8 cellular contexts compared by ENCODE assay signal in the genomic region with DNA sequence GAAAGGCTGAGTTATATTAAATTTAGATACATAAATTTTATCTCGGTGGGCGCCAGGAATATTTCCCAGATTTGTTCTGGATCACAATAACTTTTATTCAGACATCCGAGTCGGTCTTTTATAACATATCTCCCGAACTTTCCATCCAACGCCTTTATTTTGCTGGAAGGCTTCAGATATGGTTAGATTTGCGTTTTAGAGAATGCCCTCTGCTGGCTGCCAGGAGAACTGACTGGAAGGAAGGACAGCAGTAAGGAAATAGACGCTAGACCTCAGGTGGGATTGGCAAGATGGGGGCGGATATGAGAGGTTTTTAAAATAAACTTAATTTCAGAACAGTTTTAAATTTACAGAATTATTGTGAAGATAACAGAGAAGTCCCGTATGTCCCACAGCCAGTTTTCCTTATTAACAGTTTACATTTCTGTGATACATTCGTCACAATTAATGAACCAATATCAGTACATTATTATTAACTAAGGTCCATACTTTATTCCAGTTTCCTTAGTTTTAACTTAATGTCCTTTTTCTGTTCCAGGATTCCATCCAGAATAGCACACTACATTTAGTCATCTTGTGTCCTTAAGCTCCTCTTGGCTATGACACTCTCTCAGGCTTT. TPM values are rescaled to one million over a fixed set of nuclear protein-coding genes. Genes with fewer than 3 reads are reported as not detected.
DNase-seq lines count a peak whose midpoint lies in the region; ATAC-seq and TF ChIP-seq lines count a peak whose summit lies in the region.

No MANE protein-coding gene starts in this region.

- 9 to 22% methylated on average over 11 of the region's 11 CpGs for WGBS in esophagus squamous epithelium, 2 donors

- H3K27ac Mint-ChIP-seq in activated CD4-positive, alpha-beta memory T cell treated with anti-CD3 and anti-CD28 coated beads, Interleukin-2, amount 10 ng/mL, durations not matched to agents 7 days and 5 days, result no peak overlapping the region
- peak overlapping the region; percentile 98 to 100 (median 99) for H3K27ac Mint-ChIP-seq in naive thymus-derived CD8-positive, alpha-beta T cell

- peak; percentile 74 for TF ChIP-seq CTCF in AG04450 (IDR thresholded peaks at IDR 0.05; ENCODE audit: low read depth, low read length)
- TF ChIP-seq CTCF in GM12873 (IDR thresholded peaks at IDR 0.05; ENCODE audit: insufficient read depth, low read depth, low read length, missing control alignments), result peak; percentile 76
- peak; percentile 73 to 81 (median 78) for TF ChIP-seq CTCF in esophagus squamous epithelium (IDR thresholded peaks at IDR 0.05)

- H3K27ac ChIP-seq in AG04450 (ENCODE audit: low read depth, low read length), result peak overlapping the region; percentile 61
- peak overlapping the region; percentile 82 to 93 (median 87) for H3K27ac ChIP-seq in esophagus squamous epithelium

- H3K36me3 ChIP-seq in esophagus squamous epithelium, result peaks cover 0 to 21% (median 0%) of the 10 kb centered on the region in 3 donors

- POLR2A ChIA-PET in AG04450 (lab: Yijun Ruan, JAX), result no interaction called here
- POLR2A ChIA-PET in activated CD4-positive, alpha-beta memory T cell treated with anti-CD3 and anti-CD28 coated beads, Interleukin-2, amount 10 ng/mL, durations not matched to agents 7 days and 5 days (lab: Charles Lee), result no interaction called here
- POLR2A ChIA-PET in naive thymus-derived CD8-positive, alpha-beta T cell (lab: Charles Lee), result interaction anchor here (1.3 to 2.0 kb wide), 5 partner anchors 8 to 20 kb away, joined by 3 to 13 read pairs (median 6); no protein-coding TSS in a partner anchor

- no peaks in the 10 kb centered on the region for H3K27me3 Mint-ChIP-seq in activated CD4-positive, alpha-beta memory T cell treated with anti-CD3 and anti-CD28 coated beads, Interleukin-2, amount 10 ng/mL, durations not matched to agents 7 days and 5 days
- H3K27me3 Mint-ChIP-seq in naive thymus-derived CD8-positive, alpha-beta T cell, result no peaks in the 10 kb centered on the region

- peak overlapping the region; percentile 78 for H3K4me3 Mint-ChIP-seq in activated CD4-positive, alpha-beta memory T cell treated with anti-CD3 and anti-CD28 coated beads, Interleukin-2, amount 10 ng/mL, durations not matched to agents 7 days and 5 days
- H3K4me3 Mint-ChIP-seq in naive thymus-derived CD8-positive, alpha-beta T cell, result peak overlapping the region; percentile 87 to 99 (median 93)

- CTCF ChIA-PET in AG04450 (lab: Charles Lee), result interaction anchor here (0.5 to 1.3 kb wide), 3 partner anchors 17 to 93 kb away, joined by 3 read pairs; no protein-coding TSS in a partner anchor
- CTCF ChIA-PET in activated CD4-positive, alpha-beta memory T cell treated with anti-CD3 and anti-CD28 coated beads, Interleukin-2, amount 10 ng/mL, durations not matched to agents 7 days and 5 days (lab: Charles Lee), result interaction anchor here (1.8 kb wide), 1 partner anchor 17 kb away, joined by 8 read pairs; no protein-coding TSS in a partner anchor

- DNase-seq in AG04450 (ENCODE audit: low read depth, low spot score) (no peak), NCI-H2107 (lab: John Stamatoyannopoulos, UW) (peak; percentile 7), esophagus squamous epithelium (lab: John Stamatoyannopoulos, UW) (no peak), cortex of kidney (lab: John Stamatoyannopoulos, UW) (no peak)
- peak; percentile 31 for DNase-seq in activated CD4-positive, alpha-beta memory T cell treated with anti-CD3 and anti-CD28 coated beads, Interleukin-2, amount 10 ng/mL, durations not matched to agents 7 days and 5 days
- DNase-seq in naive thymus-derived CD8-positive, alpha-beta T cell, result peak in 6 of 10 donors; percentile 37 to 72 (median 57)

- no peaks in the 10 kb centered on the region for H3K9me3 Mint-ChIP-seq in activated CD4-positive, alpha-beta memory T cell treated with anti-CD3 and anti-CD28 coated beads, Interleukin-2, amount 10 ng/mL, durations not matched to agents 7 days and 5 days
- H3K9me3 Mint-ChIP-seq in naive thymus-derived CD8-positive, alpha-beta T cell, result no peaks in the 10 kb centered on the region

- H3K4me3 ChIP-seq in AG04450 (ENCODE audit: low read depth, low read length) (peak overlapping the region; percentile 47), esophagus squamous epithelium (peak overlapping the region; percentile 31 to 56 (median 39))

- H3K9me3 ChIP-seq in AG04450 (ENCODE audit: control insufficient read depth, insufficient read depth, low read length) (no peaks in the 10 kb centered on the region), esophagus squamous epithelium (no peaks in the 10 kb centered on the region)

- no peak for TF ChIP-seq POLR2A in esophagus squamous epithelium (IDR thresholded peaks at IDR 0.05)

- no peak for ATAC-seq in naive thymus-derived CD8-positive, alpha-beta T cell
- no peak for ATAC-seq in HG03280 (IDR thresholded peaks at IDR 0.05; ENCODE audit: unreplicated experiment)

- H3K4me1 Mint-ChIP-seq in activated CD4-positive, alpha-beta memory T cell treated with anti-CD3 and anti-CD28 coated beads, Interleukin-2, amount 10 ng/mL, durations not matched to agents 7 days and 5 days, result peaks cover 41% of the 10 kb centered on the region
- H3K4me1 Mint-ChIP-seq in naive thymus-derived CD8-positive, alpha-beta T cell, result peaks cover 17 to 45% (median 41%) of the 10 kb centered on the region in 4 donors

- peaks cover 21% of the 10 kb centered on the region for H3K36me3 Mint-ChIP-seq in activated CD4-positive, alpha-beta memory T cell treated with anti-CD3 and anti-CD28 coated beads, Interleukin-2, amount 10 ng/mL, durations not matched to agents 7 days and 5 days (ENCODE audit: low read depth)
- peaks cover 0 to 32% (median 6%) of the 10 kb centered on the region in 3 donors for H3K36me3 Mint-ChIP-seq in naive thymus-derived CD8-positive, alpha-beta T cell

- H3K4me1 ChIP-seq in esophagus squamous epithelium, result peaks cover 0 to 53% (median 3%) of the 10 kb centered on the region in 3 donors

- H3K27me3 ChIP-seq in AG04450 (ENCODE audit: control insufficient read depth, insufficient read depth, low read length) (no peaks in the 10 kb centered on the region), esophagus squamous epithelium (no peaks in the 10 kb centered on the region)

- intact Hi-C loops in esophagus squamous epithelium (cut with DNase I), result no loop called here

RNA-seq across cellular contexts. Expression of gene KANTR, which starts 4.6 kb away (rescaled TPM):
- 3.2 and 3.8 TPM in 2 replicates for polyA plus RNA-seq in AG04450 (2011; rRNA removed)
- polyA minus RNA-seq in AG04450 (2011; rRNA and poly(A)+ RNA removed), result 16.0 and 21.7 TPM in 2 replicates
- 1 to 10 TPM; 7.5 to 7.7 TPM for total RNA-seq in activated CD4-positive, alpha-beta memory T cell treated with anti-CD3 and anti-CD28 coated beads, Interleukin-2, amount 10 ng/mL, durations not matched to agents 7 days and 5 days
- 10 to 100 TPM in 1 of 4 donors, 1 to 10 TPM in 3; 3.5 to 15.6 (median 5.3) TPM for total RNA-seq in esophagus squamous epithelium
- 10 to 100 TPM; 19.7 to 20.7 TPM for total RNA-seq in naive thymus-derived CD8-positive, alpha-beta T cell
- 1 to 10 TPM; 1.4 to 4.9 (median 1.6) TPM for polyA plus RNA-seq in naive thymus-derived CD8-positive, alpha-beta T cell

RNA-seq across cellular contexts. Expression of gene TSPYL2, which starts 7.2 kb away (rescaled TPM):
- 35.8 and 39.3 TPM in 2 replicates for polyA plus RNA-seq in AG04450 (2011; rRNA removed)
- polyA minus RNA-seq in AG04450 (2011; rRNA and poly(A)+ RNA removed), result 15.8 and 17.0 TPM in 2 replicates
- total RNA-seq in activated CD4-positive, alpha-beta memory T cell treated with anti-CD3 and anti-CD28 coated beads, Interleukin-2, amount 10 ng/mL, durations not matched to agents 7 days and 5 days, result 10 to 100 TPM; 30.2 to 31.1 TPM
- total RNA-seq in esophagus squamous epithelium, result 10 to 100 TPM in 1 of 4 donors, 1 to 10 TPM in 3; 4.4 to 40.1 (median 5.3) TPM
- 100 to 1,000 TPM; 167 to 174 TPM for total RNA-seq in naive thymus-derived CD8-positive, alpha-beta T cell
- 10 to 100 TPM; 12.7 to 32.2 (median 27.1) TPM for polyA plus RNA-seq in naive thymus-derived CD8-positive, alpha-beta T cell

RNA-seq across cellular contexts. Expression of gene GPR173, which starts 40.7 kb away (rescaled TPM):
- 3.8 and 5.2 TPM in 2 replicates for polyA plus RNA-seq in AG04450 (2011; rRNA removed)
- 3.3 and 3.5 TPM in 2 replicates for polyA minus RNA-seq in AG04450 (2011; rRNA and poly(A)+ RNA removed)
- not detected for total RNA-seq in activated CD4-positive, alpha-beta memory T cell treated with anti-CD3 and anti-CD28 coated beads, Interleukin-2, amount 10 ng/mL, durations not matched to agents 7 days and 5 days
- total RNA-seq in esophagus squamous epithelium, result under 1 TPM in 3 of 4 donors, not detected in 1; 0.09 to 0.57 (median 0.18) TPM
- under 1 TPM; 0.11 to 0.16 TPM for total RNA-seq in naive thymus-derived CD8-positive, alpha-beta T cell
- under 1 TPM in 1 of 3 donors, not detected in 2; 0.49 TPM for polyA plus RNA-seq in naive thymus-derived CD8-positive, alpha-beta T cell

Comparison
In these comparisons a context has a peak if more than half of its experiments do, and no peak if none do; other contexts are left out.
1. DNase-seq: peak in NCI-H2107 (single experiment), activated CD4-positive, alpha-beta memory T cell treated with anti-CD3 and anti-CD28 coated beads, Interleukin-2, amount 10 ng/mL, durations not matched to agents 7 days and 5 days (single experiment) and naive thymus-derived CD8-positive, alpha-beta T cell (6 of 10); none in AG04450 (single experiment), esophagus squamous epithelium (single experiment) and cortex of kidney (single experiment).
2. RNA of gene TSPYL2, which starts 7.2 kb away (total RNA-seq): 167 to 174 TPM in naive thymus-derived CD8-positive, alpha-beta T cell; 30.2 to 31.1 TPM in activated CD4-positive, alpha-beta memory T cell treated with anti-CD3 and anti-CD28 coated beads, Interleukin-2, amount 10 ng/mL, durations not matched to agents 7 days and 5 days and 4.4 to 40.1 TPM in esophagus squamous epithelium; every median in the first group is over 4 times any median in the second.
3. Peak in every context shown above with its lines, with median percentiles within 50 percentile points of each other: CTCF ChIP-seq.